13 cellular contexts compared by ENCODE assay signal in genomic region chr1:3810149-3810761, GRCh38. TPM values are rescaled to one million over a fixed set of nuclear protein-coding genes. Genes with fewer than 3 reads are reported as not detected.
DNase-seq lines count a peak whose midpoint lies in the region; ATAC-seq, FAIRE-seq and TF ChIP-seq lines count a peak whose summit lies in the region.
"Not testable (repeated sequence)": the region's sequence is repeated elsewhere in the genome, so short reads cannot be mapped to it uniquely, and the experiment has no call there.
"Had no signal": no experiment of that assay in that cellular context is flagged by ENCODE, and none has a peak within 500 bp of the region (broad histone marks: within the 10 kb centered on the region; RNA-seq: fewer than 3 reads in every experiment).

No MANE protein-coding gene starts in this region.

- H3K27ac Mint-ChIP-seq in effector memory CD8-positive, alpha-beta T cell, result peak overlapping the region; percentile 92 to 98
- peak overlapping the region in 1 of 2 donors; percentile 11 for H3K27ac Mint-ChIP-seq in natural killer cell treated with Interleukin-12 subunit alpha and Interleukin-12 subunit beta and Interleukin-15 and Interleukin-18, amount 100 ng/mL, for 72 hours
- H3K27ac Mint-ChIP-seq in stimulated activated effector memory CD8-positive, alpha-beta T cell treated with anti-CD3 and anti-CD28 coated beads, Interleukin-12 subunit alpha, Interleukin-12 subunit beta, amount 100 ng/mL, for 72 hours, result peak overlapping the region; percentile 21

- in situ Hi-C loops in K562 (cut with MboI), result not testable (repeated sequence)

- peaks cover 18 to 22% of the 10 kb centered on the region in 2 experiments; a peak in 4 of 5 replicates for H3K4me1 ChIP-seq in K562 (replicated peaks in 1 of 2; ENCODE audit: control insufficient read depth in 2 of 2, insufficient read depth in 2 of 2, low read length in 2 of 2)
- not testable (repeated sequence) for H3K4me1 ChIP-seq in kidney (ENCODE audit: control insufficient read depth in 1 of 2, insufficient read depth in 1 of 2, low read depth in 1 of 2, low read length in 2 of 2)

- not testable (repeated sequence) for H3K4me3 ChIP-seq in K562; kidney (ENCODE audit: low read length in 2 of 2)

- not testable (repeated sequence) for H3K9me3 ChIP-seq in K562 (replicated peaks; ENCODE audit: control insufficient read depth, insufficient read depth, low read depth, low read length); kidney (ENCODE audit: control insufficient read depth in 1 of 2, low read length in 2 of 2)

- peaks cover 9 to 21% of the 10 kb centered on the region in 2 donors for H3K27me3 Mint-ChIP-seq in effector memory CD8-positive, alpha-beta T cell
- not testable (repeated sequence) for H3K27me3 Mint-ChIP-seq in natural killer cell treated with Interleukin-12 subunit alpha and Interleukin-12 subunit beta and Interleukin-15 and Interleukin-18, amount 100 ng/mL, for 72 hours

- TF ChIP-seq RAD21 in K562 (CRISPR knock-in tag; conservative IDR thresholded peaks at IDR 0.05 in 1 of 2, IDR thresholded peaks at IDR 0.05 in 1 of 2), result not testable (repeated sequence)

- 0 out of 2 replicates have a peak overlapping the region, but pooled peaks have one; percentile 20 for H2AFZ ChIP-seq in K562 (ENCODE audit: low read depth, low read length)

- CTCF ChIA-PET in K562 (lab: Yijun Ruan, JAX; ENCODE audit: low intra/inter-chr PET ratio), result not testable (repeated sequence)

- not testable (repeated sequence) for H3K4me2 ChIP-seq in K562 (ENCODE audit: insufficient read depth, low read length)

- H3K4me1 Mint-ChIP-seq in effector memory CD8-positive, alpha-beta T cell (ENCODE audit: low read depth in 2 of 2); stimulated activated effector memory CD8-positive, alpha-beta T cell treated with anti-CD3 and anti-CD28 coated beads, Interleukin-12 subunit alpha, Interleukin-12 subunit beta, amount 100 ng/mL, for 72 hours: not testable (repeated sequence)
- H3K4me1 Mint-ChIP-seq in natural killer cell treated with Interleukin-12 subunit alpha and Interleukin-12 subunit beta and Interleukin-15 and Interleukin-18, amount 100 ng/mL, for 72 hours (ENCODE audit: low read depth in 2 of 2), result peaks cover 7 to 13% of the 10 kb centered on the region in 2 donors

- intact Hi-C loops in K562 (cut with micrococcal nuclease); kidney (cut with DNase I): not testable (repeated sequence)

- H3K9me1 ChIP-seq in K562 (ENCODE audit: control insufficient read depth, insufficient read depth, low read length), result not testable (repeated sequence)

- not testable (repeated sequence) for H3K9ac ChIP-seq in K562 (ENCODE audit: insufficient read depth in 1 of 2, low read depth in 2 of 2, low read length in 2 of 2); kidney (ENCODE audit: low read length in 2 of 2)

- not testable (repeated sequence) for H3K36me3 ChIP-seq in K562 (ENCODE audit: control insufficient read depth, insufficient read depth, low read length)
- H3K36me3 ChIP-seq in kidney (ENCODE audit: control insufficient read depth in 1 of 2, insufficient read depth in 2 of 2, low read length in 2 of 2), result peaks cover 0 to 11% of the 10 kb centered on the region in 2 donors

- DNase-seq in EH (ENCODE audit: low read depth) (peak; percentile 22), M059J (ENCODE audit: low read depth) (peak; percentile 32), kidney (peak; percentile 3)
- DNase-seq in K562 (ENCODE audit: extremely low read depth in 1 of 4, low spot score in 3 of 4); natural killer cell treated with Interleukin-12 subunit alpha and Interleukin-12 subunit beta and Interleukin-15 and Interleukin-18, amount 100 ng/mL, for 72 hours (ENCODE audit: low spot score); stimulated activated effector memory CD8-positive, alpha-beta T cell treated with anti-CD3 and anti-CD28 coated beads, Interleukin-12 subunit alpha, Interleukin-12 subunit beta, amount 100 ng/mL, for 72 hours (ENCODE audit: low spot score in 2 of 2): not testable (repeated sequence)
- DNase-seq in effector memory CD8-positive, alpha-beta T cell, result peak in 2 of 3 experiments; percentile 29 to 36

- H3K9me3 Mint-ChIP-seq in effector memory CD8-positive, alpha-beta T cell; natural killer cell treated with Interleukin-12 subunit alpha and Interleukin-12 subunit beta and Interleukin-15 and Interleukin-18, amount 100 ng/mL, for 72 hours; stimulated activated effector memory CD8-positive, alpha-beta T cell treated with anti-CD3 and anti-CD28 coated beads, Interleukin-12 subunit alpha, Interleukin-12 subunit beta, amount 100 ng/mL, for 72 hours: not testable (repeated sequence)

- H3K79me2 ChIP-seq in K562 (ENCODE audit: control insufficient read depth, insufficient read depth, low read length), result not testable (repeated sequence)

- not testable (repeated sequence) for H4K20me1 ChIP-seq in K562 (replicated peaks; ENCODE audit: control insufficient read depth, insufficient read depth, low read length)

- TF ChIP-seq POLR2A in K562 (conservative IDR thresholded peaks at IDR 0.05), result not testable (repeated sequence)

- not testable (repeated sequence) for TF ChIP-seq EP300 in K562 (IDR thresholded peaks at IDR 0.05; ENCODE audit: low read length)

- not testable (repeated sequence) for FAIRE-seq in K562 (lab: Jason Lieb, UNC); kidney (lab: Jason Lieb, UNC)

- POLR2A ChIA-PET in K562 (lab: Yijun Ruan, JAX), result interaction anchor here (0.6 kb wide), 1 partner anchor 184 kb away, joined by 3 read pairs; no protein-coding TSS in a partner anchor

- not testable (repeated sequence) for H3K27me3 ChIP-seq in K562 (ENCODE audit: control insufficient read depth in 2 of 2, insufficient read depth in 2 of 2, low read length in 2 of 2)

- ATAC-seq in K562, result not testable (repeated sequence)
- ATAC-seq in effector memory CD8-positive, alpha-beta T cell (replicated peaks), result peak; percentile 93
- ATAC-seq in natural killer cell treated with Interleukin-12 subunit alpha and Interleukin-12 subunit beta and Interleukin-15 and Interleukin-18, amount 100 ng/mL, for 72 hours, result peak; percentile 61 to 86
- ATAC-seq in stimulated activated effector memory CD8-positive, alpha-beta T cell treated with anti-CD3 and anti-CD28 coated beads, Interleukin-12 subunit alpha, Interleukin-12 subunit beta, amount 100 ng/mL, for 72 hours, result peak; percentile 73

- not testable (repeated sequence) for H3K36me3 Mint-ChIP-seq in effector memory CD8-positive, alpha-beta T cell (ENCODE audit: insufficient read depth); natural killer cell treated with Interleukin-12 subunit alpha and Interleukin-12 subunit beta and Interleukin-15 and Interleukin-18, amount 100 ng/mL, for 72 hours
- H3K36me3 Mint-ChIP-seq in stimulated activated effector memory CD8-positive, alpha-beta T cell treated with anti-CD3 and anti-CD28 coated beads, Interleukin-12 subunit alpha, Interleukin-12 subunit beta, amount 100 ng/mL, for 72 hours, result peaks cover 13% of the 10 kb centered on the region

- WGBS in K562 (ENCODE audit: insufficient coverage, low coverage, missing lambda C conversion rate), result 54% methylated on average over 9 of the region's 9 CpGs

- TF ChIP-seq CTCF in K562 (IDR thresholded peaks at IDR 0.05 in 2 of 3, conservative IDR thresholded peaks at IDR 0.05 in 1 of 3; ENCODE audit: insufficient read depth in 2 of 3, low read depth in 1 of 3, low read length in 3 of 3); kidney (IDR thresholded peaks at IDR 0.05; ENCODE audit: borderline replicate concordance, extremely low read depth, insufficient read depth): not testable (repeated sequence)

- not testable (repeated sequence) for H3K27ac ChIP-seq in K562 (ENCODE audit: extremely low read depth, low read depth, low read length); kidney (ENCODE audit: low read depth in 2 of 2, low read length in 2 of 2)

- H3K4me3 Mint-ChIP-seq in effector memory CD8-positive, alpha-beta T cell, result peak overlapping the region; percentile 53 to 71
- peak overlapping the region; percentile 66 for H3K4me3 Mint-ChIP-seq in natural killer cell treated with Interleukin-12 subunit alpha and Interleukin-12 subunit beta and Interleukin-15 and Interleukin-18, amount 100 ng/mL, for 72 hours
- peak overlapping the region; percentile 16 for H3K4me3 Mint-ChIP-seq in stimulated activated effector memory CD8-positive, alpha-beta T cell treated with anti-CD3 and anti-CD28 coated beads, Interleukin-12 subunit alpha, Interleukin-12 subunit beta, amount 100 ng/mL, for 72 hours

- BruUV-seq in K562 (replicated peaks; lab: Mats Ljungman, UMichigan), result not testable (repeated sequence)

RNA-seq across cellular contexts. Expression of gene LRRC47, which starts 14.0 kb away (rescaled TPM):
- total RNA-seq in M059J (2014; rRNA removed; shearing (Covaris generic)), result 19.2 and 32.9 TPM in 2 replicates
- total RNA-seq in K562 (2011; cell fraction: chromatin; rRNA removed; ENCODE audit: low replicate concordance), result 34.3 and 41.1 TPM in 2 replicates
- total RNA-seq in K562 (2011; cell fraction: nucleolus; rRNA removed), result 26.5 and 28.3 TPM in 2 replicates
- total RNA-seq in K562 (2011; cell fraction: nucleoplasm; rRNA removed), result 21.3 and 26.0 TPM in 2 replicates
- total RNA-seq in K562 (2014; rRNA removed) (44.3 and 45.5 TPM in 2 replicates), K562 (2014; rRNA removed; fragmentation: Illumina TruSeq; extraction: Trizol) (40.8 and 43.7 TPM in 2 replicates), K562 (2015; rRNA removed; fragmentation: Illumina TruSeq; extraction: Trizol) (33.5 and 35.1 TPM in 2 replicates), K562 (2021) (68.0 and 68.5 TPM in 2 replicates), kidney (42.4 TPM)
- polyA plus RNA-seq in K562 (2011; rRNA removed) (34.2 and 45.2 TPM in 2 replicates), K562 (2014; fragmentation: Illumina TruSeq; extraction: Trizol) (36.6 and 48.7 TPM in 2 replicates), K562 (2014; fragmentation: Nextera tagmentation; extraction: Ambion mirVana) (1 to 10 TPM; 4.6 to 5.3 TPM), K562 (2014; rRNA removed) (30.6 and 35.9 TPM in 2 replicates), kidney (ENCODE audit: insufficient read depth, low read depth, low replicate concordance) (28.8 TPM)
- 20.3 and 23.8 TPM in 2 replicates for polyA plus RNA-seq in K562 (2011; cell fraction: cytosol; rRNA removed)
- 24.3 and 29.5 TPM in 2 replicates for polyA plus RNA-seq in K562 (2011; cell fraction: nucleus; rRNA removed)
- polyA plus RNA-seq in K562 (2012), result 29.3 and 57.5 TPM in 2 replicates
- 22.8 and 40.7 TPM in 2 replicates for polyA minus RNA-seq in K562 (2011; rRNA and poly(A)+ RNA removed)
- polyA minus RNA-seq in K562 (2011; cell fraction: cytosol; rRNA and poly(A)+ RNA removed), result 12.9 and 21.0 TPM in 2 replicates
- 8.6 and 10.7 TPM in 2 replicates for polyA minus RNA-seq in K562 (2011; cell fraction: nucleus; rRNA and poly(A)+ RNA removed)
- 10 to 100 TPM; 46.4 to 54.1 TPM for total RNA-seq in natural killer cell treated with Interleukin-12 subunit alpha and Interleukin-12 subunit beta and Interleukin-15 and Interleukin-18, amount 100 ng/mL, for 72 hours

RNA-seq across cellular contexts. Expression of gene SMIM1, which starts 37.7 kb away (rescaled TPM):
- not detected in 2 replicates for total RNA-seq in M059J (2014; rRNA removed; shearing (Covaris generic))
- total RNA-seq in K562 (2011; cell fraction: chromatin; rRNA removed; ENCODE audit: low replicate concordance), result 5.3 and 30.5 TPM in 2 replicates
- total RNA-seq in K562 (2011; cell fraction: nucleolus; rRNA removed), result 40.4 and 40.7 TPM in 2 replicates
- 9.1 and 19.0 TPM in 2 replicates for total RNA-seq in K562 (2011; cell fraction: nucleoplasm; rRNA removed)
- total RNA-seq in K562 (2014; rRNA removed) (85.6 and 123 TPM in 2 replicates), K562 (2014; rRNA removed; fragmentation: Illumina TruSeq; extraction: Trizol) (1.8 and 2.3 TPM in 2 replicates), K562 (2015; rRNA removed; fragmentation: Illumina TruSeq; extraction: Trizol) (31.5 and 44.3 TPM in 2 replicates), K562 (2021) (125 and 150 TPM in 2 replicates), kidney (7.0 TPM)
- polyA plus RNA-seq in K562 (2011; rRNA removed) (9.2 and 18.1 TPM in 2 replicates), K562 (2014; fragmentation: Illumina TruSeq; extraction: Trizol) (5.0 and 24.5 TPM in 2 replicates), K562 (2014; fragmentation: Nextera tagmentation; extraction: Ambion mirVana) (10 to 100 TPM; 11.1 to 24.3 TPM), K562 (2014; rRNA removed) (60.6 and 93.3 TPM in 2 replicates), kidney (ENCODE audit: insufficient read depth, low read depth, low replicate concordance) (49.5 TPM)
- 36.5 and 175 TPM in 2 replicates for polyA plus RNA-seq in K562 (2011; cell fraction: cytosol; rRNA removed)
- 13.1 and 20.5 TPM in 2 replicates for polyA plus RNA-seq in K562 (2011; cell fraction: nucleus; rRNA removed)
- 41.4 and 55.0 TPM in 2 replicates for polyA plus RNA-seq in K562 (2012)
- polyA minus RNA-seq in K562 (2011; rRNA and poly(A)+ RNA removed), result 1.9 and 3.0 TPM in 2 replicates
- 41.1 and 43.1 TPM in 2 replicates for polyA minus RNA-seq in K562 (2011; cell fraction: cytosol; rRNA and poly(A)+ RNA removed)
- 43.8 and 48.5 TPM in 2 replicates for polyA minus RNA-seq in K562 (2011; cell fraction: nucleus; rRNA and poly(A)+ RNA removed)
- not detected for total RNA-seq in natural killer cell treated with Interleukin-12 subunit alpha and Interleukin-12 subunit beta and Interleukin-15 and Interleukin-18, amount 100 ng/mL, for 72 hours
- total RNA-seq: GM12878, H4 had no signal

RNA-seq across cellular contexts. Expression of gene CEP104, which starts 46.8 kb away (rescaled TPM):
- 25.4 and 36.7 TPM in 2 replicates for total RNA-seq in M059J (2014; rRNA removed; shearing (Covaris generic))
- total RNA-seq in K562 (2011; cell fraction: chromatin; rRNA removed; ENCODE audit: low replicate concordance), result 114 and 157 TPM in 2 replicates
- total RNA-seq in K562 (2011; cell fraction: nucleolus; rRNA removed), result 43.7 and 47.9 TPM in 2 replicates
- total RNA-seq in K562 (2011; cell fraction: nucleoplasm; rRNA removed), result 54.4 and 64.5 TPM in 2 replicates
- total RNA-seq in K562 (2014; rRNA removed) (42.7 and 54.9 TPM in 2 replicates), K562 (2014; rRNA removed; fragmentation: Illumina TruSeq; extraction: Trizol) (22.3 and 31.9 TPM in 2 replicates), K562 (2015; rRNA removed; fragmentation: Illumina TruSeq; extraction: Trizol) (23.7 and 25.0 TPM in 2 replicates), K562 (2021) (63.4 and 77.7 TPM in 2 replicates), kidney (51.2 TPM)
- polyA plus RNA-seq in K562 (2011; rRNA removed) (42.6 and 45.1 TPM in 2 replicates), K562 (2014; fragmentation: Illumina TruSeq; extraction: Trizol) (44.1 and 53.6 TPM in 2 replicates), K562 (2014; fragmentation: Nextera tagmentation; extraction: Ambion mirVana) (10 to 100 TPM; 11.2 to 13.4 TPM), K562 (2014; rRNA removed) (30.4 and 43.1 TPM in 2 replicates), kidney (ENCODE audit: insufficient read depth, low read depth, low replicate concordance) (11.1 TPM)
- polyA plus RNA-seq in K562 (2011; cell fraction: cytosol; rRNA removed), result 27.4 and 28.4 TPM in 2 replicates
- 66.0 and 75.9 TPM in 2 replicates for polyA plus RNA-seq in K562 (2011; cell fraction: nucleus; rRNA removed)
- polyA plus RNA-seq in K562 (2012), result 27.8 and 44.0 TPM in 2 replicates
- 59.0 and 86.7 TPM in 2 replicates for polyA minus RNA-seq in K562 (2011; rRNA and poly(A)+ RNA removed)
- polyA minus RNA-seq in K562 (2011; cell fraction: cytosol; rRNA and poly(A)+ RNA removed), result 31.8 and 39.8 TPM in 2 replicates
- 19.0 and 44.4 TPM in 2 replicates for polyA minus RNA-seq in K562 (2011; cell fraction: nucleus; rRNA and poly(A)+ RNA removed)
- 10 to 100 TPM; 46.6 to 59.4 TPM for total RNA-seq in natural killer cell treated with Interleukin-12 subunit alpha and Interleukin-12 subunit beta and Interleukin-15 and Interleukin-18, amount 100 ng/mL, for 72 hours

RNA-seq across cellular contexts. Expression of gene DFFB, which starts 47.0 kb away (rescaled TPM):
- total RNA-seq in M059J (2014; rRNA removed; shearing (Covaris generic)), result 1.6 and 8.6 TPM in 2 replicates
- 23.2 and 32.8 TPM in 2 replicates for total RNA-seq in K562 (2011; cell fraction: chromatin; rRNA removed; ENCODE audit: low replicate concordance)
- 22.2 and 24.7 TPM in 2 replicates for total RNA-seq in K562 (2011; cell fraction: nucleolus; rRNA removed)
- total RNA-seq in K562 (2011; cell fraction: nucleoplasm; rRNA removed), result 20.0 and 24.7 TPM in 2 replicates
- total RNA-seq in K562 (2014; rRNA removed) (10.0 and 15.1 TPM in 2 replicates), K562 (2014; rRNA removed; fragmentation: Illumina TruSeq; extraction: Trizol) (8.3 and 11.2 TPM in 2 replicates), K562 (2015; rRNA removed; fragmentation: Illumina TruSeq; extraction: Trizol) (11.4 and 11.5 TPM in 2 replicates), K562 (2021) (12.7 and 15.0 TPM in 2 replicates), kidney (8.2 TPM)
- polyA plus RNA-seq in K562 (2011; rRNA removed) (13.5 and 14.3 TPM in 2 replicates), K562 (2014; fragmentation: Illumina TruSeq; extraction: Trizol) (10.9 and 12.7 TPM in 2 replicates), K562 (2014; fragmentation: Nextera tagmentation; extraction: Ambion mirVana) (1 to 10 TPM; 2.3 to 6.6 TPM), K562 (2014; rRNA removed) (15.8 and 20.0 TPM in 2 replicates), kidney (ENCODE audit: insufficient read depth, low read depth, low replicate concordance) (5.6 TPM)
- polyA plus RNA-seq in K562 (2011; cell fraction: cytosol; rRNA removed), result 15.9 and 16.9 TPM in 2 replicates
- polyA plus RNA-seq in K562 (2011; cell fraction: nucleus; rRNA removed), result 15.5 and 18.3 TPM in 2 replicates
- 6.4 and 8.6 TPM in 2 replicates for polyA plus RNA-seq in K562 (2012)
- polyA minus RNA-seq in K562 (2011; rRNA and poly(A)+ RNA removed), result 7.4 and 7.7 TPM in 2 replicates
- polyA minus RNA-seq in K562 (2011; cell fraction: cytosol; rRNA and poly(A)+ RNA removed), result 6.8 and 12.6 TPM in 2 replicates
- 8.2 and 10.7 TPM in 2 replicates for polyA minus RNA-seq in K562 (2011; cell fraction: nucleus; rRNA and poly(A)+ RNA removed)
- 10 to 100 TPM; 13.3 to 19.4 TPM for total RNA-seq in natural killer cell treated with Interleukin-12 subunit alpha and Interleukin-12 subunit beta and Interleukin-15 and Interleukin-18, amount 100 ng/mL, for 72 hours

RNA-seq across cellular contexts. Expression of gene CCDC27, which starts 58.0 kb away (rescaled TPM):
- not detected in 2 replicates for total RNA-seq in M059J (2014; rRNA removed; shearing (Covaris generic))
- not detected in 2 replicates for total RNA-seq in K562 (2011; cell fraction: chromatin; rRNA removed; ENCODE audit: low replicate concordance)
- total RNA-seq in K562 (2011; cell fraction: nucleolus; rRNA removed), result not detected in 2 replicates
- not detected in 2 replicates for total RNA-seq in K562 (2011; cell fraction: nucleoplasm; rRNA removed)
- total RNA-seq in K562 (2014; rRNA removed), result not detected in 2 replicates
- total RNA-seq in K562 (2014; rRNA removed; fragmentation: Illumina TruSeq; extraction: Trizol), result 0.04 TPM in 1 of 2 replicates, not detected in the other
- not detected in 2 replicates for total RNA-seq in K562 (2015; rRNA removed; fragmentation: Illumina TruSeq; extraction: Trizol)
- total RNA-seq in K562 (2021), result not detected in 2 replicates
- not detected in 2 replicates for polyA plus RNA-seq in K562 (2011; rRNA removed)
- not detected in 2 replicates for polyA plus RNA-seq in K562 (2011; cell fraction: cytosol; rRNA removed)
- polyA plus RNA-seq in K562 (2011; cell fraction: nucleus; rRNA removed), result not detected in 2 replicates
- polyA plus RNA-seq in K562 (2012), result 0.05 TPM in 1 of 2 replicates, not detected in the other
- not detected in 2 replicates for polyA plus RNA-seq in K562 (2014; fragmentation: Illumina TruSeq; extraction: Trizol)
- under 1 TPM in 1 of 2 experiments, not detected in 1; 0.01 TPM for polyA plus RNA-seq in K562 (2014; fragmentation: Nextera tagmentation; extraction: Ambion mirVana)
- polyA plus RNA-seq in K562 (2014; rRNA removed), result not detected in 2 replicates
- not detected in 2 replicates for polyA minus RNA-seq in K562 (2011; rRNA and poly(A)+ RNA removed)
- not detected in 2 replicates for polyA minus RNA-seq in K562 (2011; cell fraction: cytosol; rRNA and poly(A)+ RNA removed)
- polyA minus RNA-seq in K562 (2011; cell fraction: nucleus; rRNA and poly(A)+ RNA removed), result not detected in 2 replicates
- not detected for total RNA-seq in kidney
- not detected for polyA plus RNA-seq in kidney (ENCODE audit: insufficient read depth, low read depth, low replicate concordance)
- total RNA-seq in natural killer cell treated with Interleukin-12 subunit alpha and Interleukin-12 subunit beta and Interleukin-15 and Interleukin-18, amount 100 ng/mL, for 72 hours, result not detected
- total RNA-seq: Calu3; CD4-positive, alpha-beta T cell; G401; GM12878; H4 had no signal
- polyA plus RNA-seq: BJ had no signal

Comparison
In these comparisons a context has a peak if more than half of its experiments do, and no peak if none do; other contexts are left out.
1. H3K4me3 Mint-ChIP-seq: peak in every context shown above with its lines; median percentile 66 in natural killer cell treated with Interleukin-12 subunit alpha and Interleukin-12 subunit beta and Interleukin-15 and Interleukin-18, amount 100 ng/mL, for 72 hours; 62 in effector memory CD8-positive, alpha-beta T cell; 16 in stimulated activated effector memory CD8-positive, alpha-beta T cell treated with anti-CD3 and anti-CD28 coated beads, Interleukin-12 subunit alpha, Interleukin-12 subunit beta, amount 100 ng/mL, for 72 hours.